ENCODE assay signal across 1 cellular context in the genomic region with DNA sequence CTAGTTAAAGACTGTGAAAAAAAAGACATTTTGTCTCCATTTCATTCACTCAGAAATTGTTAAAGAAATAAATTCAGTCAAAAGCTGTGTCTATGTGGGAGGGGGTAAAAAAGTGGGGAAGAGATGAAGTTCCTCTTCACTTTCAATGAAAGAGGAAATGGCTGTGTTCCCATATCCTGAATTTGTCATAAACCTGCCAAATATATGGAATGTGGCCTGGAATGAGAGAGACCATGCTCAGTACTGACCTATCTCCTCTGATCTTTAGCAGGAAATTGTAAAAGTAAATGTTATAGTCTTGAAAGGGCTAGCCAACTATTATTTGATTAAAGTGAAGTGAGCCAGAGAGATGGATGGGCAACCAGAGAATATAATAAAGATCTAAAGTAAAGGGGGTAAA.
TF ChIP-seq lines count a peak whose summit lies in the region.

No MANE protein-coding gene starts in this region.

TF ChIP-seq in HepG2, 621 proteins besides CTCF, POLR2A, EP300 and RAD21 (continued from another document):
- no peak for TF ChIP-seq E2F5 (CRISPR knock-in tag; conservative IDR thresholded peaks at IDR 0.05)
- TF ChIP-seq, protein P1, sequence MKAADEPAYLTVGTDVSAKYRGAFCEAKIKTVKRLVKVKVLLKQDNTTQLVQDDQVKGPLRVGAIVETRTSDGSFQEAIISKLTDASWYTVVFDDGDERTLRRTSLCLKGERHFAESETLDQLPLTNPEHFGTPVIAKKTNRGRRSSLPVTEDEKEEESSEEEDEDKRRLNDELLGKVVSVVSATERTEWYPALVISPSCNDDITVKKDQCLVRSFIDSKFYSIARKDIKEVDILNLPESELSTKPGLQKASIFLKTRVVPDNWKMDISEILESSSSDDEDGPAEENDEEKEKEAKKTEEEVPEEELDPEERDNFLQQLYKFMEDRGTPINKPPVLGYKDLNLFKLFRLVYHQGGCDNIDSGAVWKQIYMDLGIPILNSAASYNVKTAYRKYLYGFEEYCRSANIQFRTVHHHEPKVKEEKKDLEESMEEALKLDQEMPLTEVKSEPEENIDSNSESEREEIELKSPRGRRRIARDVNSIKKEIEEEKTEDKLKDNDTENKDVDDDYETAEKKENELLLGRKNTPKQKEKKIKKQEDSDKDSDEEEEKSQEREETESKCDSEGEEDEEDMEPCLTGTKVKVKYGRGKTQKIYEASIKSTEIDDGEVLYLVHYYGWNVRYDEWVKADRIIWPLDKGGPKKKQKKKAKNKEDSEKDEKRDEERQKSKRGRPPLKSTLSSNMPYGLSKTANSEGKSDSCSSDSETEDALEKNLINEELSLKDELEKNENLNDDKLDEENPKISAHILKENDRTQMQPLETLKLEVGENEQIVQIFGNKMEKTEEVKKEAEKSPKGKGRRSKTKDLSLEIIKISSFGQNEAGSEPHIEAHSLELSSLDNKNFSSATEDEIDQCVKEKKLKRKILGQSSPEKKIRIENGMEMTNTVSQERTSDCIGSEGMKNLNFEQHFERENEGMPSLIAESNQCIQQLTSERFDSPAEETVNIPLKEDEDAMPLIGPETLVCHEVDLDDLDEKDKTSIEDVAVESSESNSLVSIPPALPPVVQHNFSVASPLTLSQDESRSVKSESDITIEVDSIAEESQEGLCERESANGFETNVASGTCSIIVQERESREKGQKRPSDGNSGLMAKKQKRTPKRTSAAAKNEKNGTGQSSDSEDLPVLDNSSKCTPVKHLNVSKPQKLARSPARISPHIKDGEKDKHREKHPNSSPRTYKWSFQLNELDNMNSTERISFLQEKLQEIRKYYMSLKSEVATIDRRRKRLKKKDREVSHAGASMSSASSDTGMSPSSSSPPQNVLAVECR (CRISPR knock-in tag; IDR thresholded peaks at IDR 0.05; ENCODE audit: borderline replicate concordance), result no peak
TF ChIP-seq in HepG2: peak in this region for 0.
